17 cellular contexts compared by ENCODE assay signal in genomic region chr10:92108120-92108519, GRCh38.
A peak's percentile ranks its signal among the peaks of the same experiment; 100 is the strongest.
DNase-seq lines count a peak whose midpoint lies in the region; ATAC-seq and TF ChIP-seq lines count a peak whose summit lies in the region.
"Had no signal": no experiment of that assay in that cellular context is flagged by ENCODE, and none has a peak within 500 bp of the region (broad histone marks: within the 10 kb centered on the region; RNA-seq: fewer than 3 reads in every experiment).

No MANE protein-coding gene starts in this region.

- TF ChIP-seq CTCF in C4-2B (conservative IDR thresholded peaks at IDR 0.05) = no peak
- TF ChIP-seq CTCF in KMS-11 (conservative IDR thresholded peaks at IDR 0.05; ENCODE audit: low read depth, low read length) = no peak
- TF ChIP-seq CTCF in right lobe of liver (IDR thresholded peaks at IDR 0.05) = no peak

- H3K27ac ChIP-seq in C4-2B = peak overlapping the region; percentile 50; the same call in 1 of the 2 replicates
- no peak overlapping the region for H3K27ac ChIP-seq in KMS-11
- H3K27ac ChIP-seq in right lobe of liver = peak overlapping the region in 2 of 3 donors; percentile 33 to 93
- H3K27ac ChIP-seq: BLaER1 had no signal

- H3K36me3 ChIP-seq in KMS-11 (ENCODE audit: insufficient read depth) (no peaks in the 10 kb centered on the region), right lobe of liver (peaks cover 0 to 10% (median 0%) of the 10 kb centered on the region in 4 donors)
- H3K36me3 ChIP-seq: BE2C had no signal

- H3K27me3 ChIP-seq in KMS-11 (ENCODE audit: insufficient read depth, low read depth) = no peaks in the 10 kb centered on the region
- H3K27me3 ChIP-seq in right lobe of liver = no peaks in the 10 kb centered on the region
- H3K27me3 ChIP-seq: BE2C, BLaER1 had no signal

- H3K4me3 ChIP-seq in KMS-11 (IDR thresholded peaks at IDR 0.05; ENCODE audit: insufficient read depth, low read depth, low read length) (no peak overlapping the region), right lobe of liver (peak overlapping the region in 1 of 3 donors; percentile 63)
- H3K4me3 ChIP-seq: BLaER1 had no signal

- peaks cover 92% of the 10 kb centered on the region for H3K4me1 ChIP-seq in KMS-11 (ENCODE audit: low read depth, poor library complexity, severe bottlenecking)
- H3K4me1 ChIP-seq in right lobe of liver = peaks cover 0 to 58% (median 23%) of the 10 kb centered on the region in 4 donors
- H3K4me1 ChIP-seq: BE2C, BLaER1 had no signal

- no peak for TF ChIP-seq POLR2A in right lobe of liver (IDR thresholded peaks at IDR 0.05)

- intact Hi-C loops in right lobe of liver (cut with DNase I) = no loop called here

- H4K20me1 ChIP-seq in KMS-11 (ENCODE audit: insufficient read depth) = no peaks in the 10 kb centered on the region
- H4K20me1 ChIP-seq: BLaER1 had no signal

- H3K79me2 ChIP-seq in KMS-11 (ENCODE audit: insufficient read depth, low read depth) = peaks cover 6% of the 10 kb centered on the region; the same call in 1 of the 2 replicates

- DNase-seq in right lobe of liver (peak in 1 of 3 donors; percentile 79), activated gamma-delta T cell treated with Interleukin-2 at 50 U/mL for 16 hours (no peak), dedifferentiated amniotic fluid mesenchymal stem cell (ENCODE audit: extremely low spot score) (no peak)
- DNase-seq: 8988T; ACHN; BE2C; C1 segment of cervical spinal cord; Caco-2; Calu3; CD4-positive, alpha-beta T cell; CD8-positive, alpha-beta T cell; DMS79 treated with DMSO at 0.1 percent for 48 hours; GF-D8 had no signal

- H3K4me2 ChIP-seq in KMS-11 = peak overlapping the region; percentile 19; the same call in 1 of the 2 replicates
- H3K4me2 ChIP-seq: BLaER1 had no signal

- no peak overlapping the region for H3K9ac ChIP-seq in KMS-11
- H3K9ac ChIP-seq: BLaER1 had no signal

- no peaks in the 10 kb centered on the region for H3K9me3 ChIP-seq in right lobe of liver
- H3K9me3 ChIP-seq: BE2C, BLaER1, Caco-2 had no signal

- H2AFZ ChIP-seq in KMS-11 (ENCODE audit: low read depth) = no peak overlapping the region

- ATAC-seq in right lobe of liver (peak; percentile 40 to 66 (median 55)), GM19351 (IDR thresholded peaks at IDR 0.05; ENCODE audit: unreplicated experiment) (no peak)
- ATAC-seq: CD8-positive, alpha-beta T cell had no signal
